In the genomic region with DNA sequence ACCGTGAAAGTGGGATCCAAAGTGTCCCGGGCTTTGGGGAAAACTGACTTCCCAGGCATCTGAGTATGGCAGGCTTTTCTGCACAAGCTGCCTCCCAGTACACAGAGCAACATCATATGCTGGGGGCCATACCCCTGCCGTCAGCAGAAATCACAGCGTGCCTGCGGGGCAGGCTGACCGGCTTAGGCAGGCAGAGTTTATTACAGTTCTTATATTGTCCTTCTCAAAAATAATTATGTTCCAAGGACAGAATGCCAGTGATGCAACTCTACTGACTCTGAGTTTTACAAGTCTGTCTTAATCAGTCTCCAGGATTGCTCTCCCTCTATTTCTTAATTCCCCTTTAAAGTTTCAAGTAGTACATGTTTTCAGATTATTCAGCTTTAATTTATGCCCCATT, we compare ENCODE assay signal across 12 cellular contexts. TPM values are rescaled to one million over a fixed set of nuclear protein-coding genes. Genes with fewer than 3 reads are reported as not detected.
DNase-seq lines count a peak whose midpoint lies in the region; ATAC-seq lines count a peak whose summit lies in the region.
"Had no signal": no experiment of that assay in that cellular context is flagged by ENCODE, and none has a peak within 500 bp of the region (broad histone marks: within the 10 kb centered on the region; RNA-seq: fewer than 3 reads in every experiment).

No MANE protein-coding gene starts in this region.

- H3K9me3 ChIP-seq in SK-N-MC (ENCODE audit: low read depth, low read length), result no peaks in the 10 kb centered on the region
- H3K9me3 ChIP-seq: ovary, upper lobe of right lung had no signal

- peak overlapping the region; percentile 20 for H3K9ac ChIP-seq in SK-N-MC (ENCODE audit: insufficient read length)

- H3K4me3 Mint-ChIP-seq in activated CD4-positive, alpha-beta T cell treated with anti-CD3 and anti-CD28 coated beads, Interleukin-2, amount 10 ng/mL, durations not matched to agents 7 days and 5 days, result no peak overlapping the region

- peak overlapping the region; percentile 64 for H3K27ac Mint-ChIP-seq in activated CD4-positive, alpha-beta T cell treated with anti-CD3 and anti-CD28 coated beads, Interleukin-2, amount 10 ng/mL, durations not matched to agents 7 days and 5 days

- H3K9me3 Mint-ChIP-seq in activated CD4-positive, alpha-beta T cell treated with anti-CD3 and anti-CD28 coated beads, Interleukin-2, amount 10 ng/mL, durations not matched to agents 7 days and 5 days, result no peaks in the 10 kb centered on the region

- CTCF ChIA-PET in activated CD4-positive, alpha-beta T cell treated with anti-CD3 and anti-CD28 coated beads, Interleukin-2, amount 10 ng/mL, durations not matched to agents 7 days and 5 days (lab: Charles Lee), result interaction anchor here (0.6 to 1.6 kb wide), 3 partner anchors 9 to 224 kb away, joined by 3 to 5 read pairs (median 4); no protein-coding TSS in a partner anchor

- H3K4me3 ChIP-seq in SK-N-MC, result no peak overlapping the region
- H3K4me3 ChIP-seq: ovary, upper lobe of right lung had no signal

- POLR2A ChIA-PET in activated CD4-positive, alpha-beta T cell treated with anti-CD3 and anti-CD28 coated beads, Interleukin-2, amount 10 ng/mL, durations not matched to agents 7 days and 5 days (lab: Charles Lee), result no interaction called here

- DNase-seq in activated CD4-positive, alpha-beta T cell treated with anti-CD3 and anti-CD28 coated beads, Interleukin-2, amount 10 ng/mL, durations not matched to agents 7 days and 5 days, result no peak
- DNase-seq in activated CD4-positive, alpha-beta T cell treated with anti-CD3 and anti-CD28 coated beads, Interleukin-2, amount 50 U/mL, for 1 hour, result no peak
- no peak for DNase-seq in SK-N-MC (ENCODE audit: low read depth, low spot score)
- DNase-seq in epithelial cell of prostate (ENCODE audit: low read depth, low spot score), result no peak
- DNase-seq in sciatic nerve (ENCODE audit: low spot score), result no peak
- DNase-seq in mucosa of gallbladder (ENCODE audit: low spot score), result no peak
- DNase-seq in mesenteric fat pad (ENCODE audit: low spot score), result no peak
- no peak for DNase-seq in NCI-H526 (lab: John Stamatoyannopoulos, UW)
- DNase-seq: NCI-H1694 treated with DMSO at 0.1 percent for 48 hours, upper lobe of right lung had no signal

- H3K27ac ChIP-seq in SK-N-MC (no peak overlapping the region), epithelial cell of prostate (peak overlapping the region; percentile 8)
- H3K27ac ChIP-seq: ovary, upper lobe of right lung had no signal

- peaks cover 8% of the 10 kb centered on the region for H3K36me3 Mint-ChIP-seq in activated CD4-positive, alpha-beta T cell treated with anti-CD3 and anti-CD28 coated beads, Interleukin-2, amount 10 ng/mL, durations not matched to agents 7 days and 5 days (ENCODE audit: low read depth)

- H3K36me3 ChIP-seq in SK-N-MC (ENCODE audit: insufficient read depth, low read length), result no peaks in the 10 kb centered on the region
- H3K36me3 ChIP-seq: ovary, upper lobe of right lung had no signal

- no peaks in the 10 kb centered on the region for H3K27me3 Mint-ChIP-seq in activated CD4-positive, alpha-beta T cell treated with anti-CD3 and anti-CD28 coated beads, Interleukin-2, amount 10 ng/mL, durations not matched to agents 7 days and 5 days

- ATAC-seq in sciatic nerve, result peak; percentile 26

- peaks cover 50% of the 10 kb centered on the region for H3K4me1 Mint-ChIP-seq in activated CD4-positive, alpha-beta T cell treated with anti-CD3 and anti-CD28 coated beads, Interleukin-2, amount 10 ng/mL, durations not matched to agents 7 days and 5 days

- intact Hi-C loops in sciatic nerve (cut with DNase I), result no loop called here

RNA-seq across cellular contexts. Expression of a gene that starts 37.0 kb away (rescaled TPM):
- 1 to 10 TPM in 1 of 2 experiments, under 1 TPM in 1; 0.69 to 1.0 TPM for total RNA-seq in activated CD4-positive, alpha-beta T cell treated with anti-CD3 and anti-CD28 coated beads, Interleukin-2, amount 10 ng/mL, durations not matched to agents 7 days and 5 days
- not detected for total RNA-seq in sciatic nerve
- total RNA-seq in mucosa of gallbladder, result not detected
- not detected for total RNA-seq in mesenteric fat pad
- total RNA-seq: A673, upper lobe of right lung had no signal
